1 cellular context compared by ENCODE assay signal in genomic region chr10:133456041-133456951, GRCh38.
TF ChIP-seq lines count a peak whose summit lies in the region.

No MANE protein-coding gene starts in this region.

TF ChIP-seq in HepG2, 621 proteins besides CTCF, POLR2A, EP300 and RAD21:
- no peak for TF ChIP-seq KAT8 (CRISPR knock-in tag; IDR thresholded peaks at IDR 0.05)
- TF ChIP-seq ZNF263 (CRISPR knock-in tag; IDR thresholded peaks at IDR 0.05) = peak; percentile 43
- 0 out of 2 replicates have a peak, but pooled peaks have one; percentile 18 for TF ChIP-seq MNT (IDR thresholded peaks at IDR 0.05)
